In the genomic region with DNA sequence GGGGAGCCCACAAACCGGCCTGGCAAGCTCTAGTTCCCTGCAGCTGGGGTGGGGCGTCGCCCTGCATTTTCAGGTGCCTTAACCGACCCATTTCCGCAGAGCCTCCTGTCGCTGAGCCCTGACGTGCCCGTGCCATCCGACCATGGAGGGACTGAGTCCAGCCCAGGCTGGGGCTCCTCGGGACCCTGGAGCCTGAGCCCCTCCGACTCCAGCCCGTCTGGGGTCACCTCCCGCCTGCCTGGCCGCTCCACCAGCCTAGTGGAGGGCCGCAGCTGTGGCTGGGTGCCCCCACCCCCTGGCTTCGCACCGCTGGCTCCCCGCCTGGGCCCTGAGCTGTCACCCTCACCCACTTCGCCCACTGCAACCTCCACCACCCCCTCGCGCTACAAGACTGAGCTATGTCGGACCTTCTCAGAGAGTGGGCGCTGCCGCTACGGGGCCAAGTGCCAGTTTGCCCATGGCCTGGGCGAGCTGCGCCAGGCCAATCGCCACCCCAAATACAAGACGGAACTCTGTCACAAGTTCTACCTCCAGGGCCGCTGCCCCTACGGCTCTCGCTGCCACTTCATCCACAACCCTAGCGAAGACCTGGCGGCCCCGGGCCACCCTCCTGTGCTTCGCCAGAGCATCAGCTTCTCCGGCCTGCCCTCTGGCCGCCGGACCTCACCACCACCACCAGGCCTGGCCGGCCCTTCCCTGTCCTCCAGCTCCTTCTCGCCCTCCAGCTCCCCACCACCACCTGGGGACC, we compare ENCODE assay signal across 1 cellular context.
A peak's percentile ranks its signal among the peaks of the same experiment; 100 is the strongest.
TF ChIP-seq lines count a peak whose summit lies in the region.

No MANE protein-coding gene starts in this region.

TF ChIP-seq in K562, 482 proteins besides CTCF, POLR2A, EP300 and RAD21 (continued from another document and continues in another):
- TF ChIP-seq, protein P1, sequence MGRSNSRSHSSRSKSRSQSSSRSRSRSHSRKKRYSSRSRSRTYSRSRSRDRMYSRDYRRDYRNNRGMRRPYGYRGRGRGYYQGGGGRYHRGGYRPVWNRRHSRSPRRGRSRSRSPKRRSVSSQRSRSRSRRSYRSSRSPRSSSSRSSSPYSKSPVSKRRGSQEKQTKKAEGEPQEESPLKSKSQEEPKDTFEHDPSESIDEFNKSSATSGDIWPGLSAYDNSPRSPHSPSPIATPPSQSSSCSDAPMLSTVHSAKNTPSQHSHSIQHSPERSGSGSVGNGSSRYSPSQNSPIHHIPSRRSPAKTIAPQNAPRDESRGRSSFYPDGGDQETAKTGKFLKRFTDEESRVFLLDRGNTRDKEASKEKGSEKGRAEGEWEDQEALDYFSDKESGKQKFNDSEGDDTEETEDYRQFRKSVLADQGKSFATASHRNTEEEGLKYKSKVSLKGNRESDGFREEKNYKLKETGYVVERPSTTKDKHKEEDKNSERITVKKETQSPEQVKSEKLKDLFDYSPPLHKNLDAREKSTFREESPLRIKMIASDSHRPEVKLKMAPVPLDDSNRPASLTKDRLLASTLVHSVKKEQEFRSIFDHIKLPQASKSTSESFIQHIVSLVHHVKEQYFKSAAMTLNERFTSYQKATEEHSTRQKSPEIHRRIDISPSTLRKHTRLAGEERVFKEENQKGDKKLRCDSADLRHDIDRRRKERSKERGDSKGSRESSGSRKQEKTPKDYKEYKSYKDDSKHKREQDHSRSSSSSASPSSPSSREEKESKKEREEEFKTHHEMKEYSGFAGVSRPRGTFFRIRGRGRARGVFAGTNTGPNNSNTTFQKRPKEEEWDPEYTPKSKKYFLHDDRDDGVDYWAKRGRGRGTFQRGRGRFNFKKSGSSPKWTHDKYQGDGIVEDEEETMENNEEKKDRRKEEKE (IDR thresholded peaks at IDR 0.05; ENCODE audit: borderline replicate concordance in 1 of 2, control insufficient read depth in 1 of 2, low read depth in 2 of 2, low read length in 1 of 2): no peak
- TF ChIP-seq EGR1 (conservative IDR thresholded peaks at IDR 0.05) (peak; percentile 28; the same call in 1 of the 2 replicates), POLR3G (IDR thresholded peaks at IDR 0.05; ENCODE audit: extremely low read depth, insufficient read length, insufficient replicate concordance) (no peak), ZSCAN32 (CRISPR knock-in tag; IDR thresholded peaks at IDR 0.05) (0 out of 2 replicates have a peak, but pooled peaks have one; percentile 9), BRF2 (IDR thresholded peaks at IDR 0.05; ENCODE audit: borderline replicate concordance, insufficient read depth, insufficient read length) (no peak), ZNF134 (CRISPR knock-in tag; conservative IDR thresholded peaks at IDR 0.05) (no peak), NFXL1 (CRISPR knock-in tag; IDR thresholded peaks at IDR 0.05) (no peak), RREB1 (CRISPR knock-in tag; IDR thresholded peaks at IDR 0.05) (no peak), CBFB (CRISPR knock-in tag; IDR thresholded peaks at IDR 0.05) (no peak), ZBTB33 (CRISPR knock-in tag; IDR thresholded peaks at IDR 0.05) (peak; percentile 22; the same call in 1 of the 2 replicates), ZNF717 (CRISPR knock-in tag; IDR thresholded peaks at IDR 0.05) (no peak), MTA3 (IDR thresholded peaks at IDR 0.05; ENCODE audit: borderline replicate concordance) (no peak), ETS2 (tag; IDR thresholded peaks at IDR 0.05; ENCODE audit: borderline replicate concordance, poor library complexity, severe bottlenecking) (no peak), PBX2 (CRISPR knock-in tag; IDR thresholded peaks at IDR 0.05; ENCODE audit: low read depth) (no peak), PBX2 (tag; conservative IDR thresholded peaks at IDR 0.05; ENCODE audit: low read depth) (no peak), HMGN3 (IDR thresholded peaks at IDR 0.05; ENCODE audit: borderline replicate concordance, extremely low read depth, insufficient read length, low read depth, low read length) (peak; percentile 56), CBFA2T2 (conservative IDR thresholded peaks at IDR 0.05) (no peak), EWSR1 (IDR thresholded peaks at IDR 0.05; ENCODE audit: borderline replicate concordance, low read depth, partially characterized antibody) (no peak), HSF4 (CRISPR knock-in tag; IDR thresholded peaks at IDR 0.05; ENCODE audit: borderline replicate concordance) (no peak), CREB1 (IDR thresholded peaks at IDR 0.05) (no peak), CREB1 (CRISPR knock-in tag; IDR thresholded peaks at IDR 0.05) (0 out of 2 replicates have a peak, but pooled peaks have one; percentile 9), FOXM1 (IDR thresholded peaks at IDR 0.05; ENCODE audit: low read depth) (no peak), FOXM1 (CRISPR knock-in tag; IDR thresholded peaks at IDR 0.05; ENCODE audit: low read depth) (peak; percentile 65; the same call in 1 of the 2 replicates), POLR2G (IDR thresholded peaks at IDR 0.05; ENCODE audit: low read depth, low read length) (peak; percentile 82), SIRT6 (IDR thresholded peaks at IDR 0.05; ENCODE audit: low read depth, low read length) (no peak), MAFG (tag; conservative IDR thresholded peaks at IDR 0.05) (no peak), HNRNPK (IDR thresholded peaks at IDR 0.05; ENCODE audit: low read depth, low read length, poor library complexity, severe bottlenecking) (no peak), RCOR1 (IDR thresholded peaks at IDR 0.05; ENCODE audit: borderline replicate concordance in 1 of 2, low read depth in 2 of 2, low read length in 2 of 2) (no peak), MXI1 (IDR thresholded peaks at IDR 0.05; ENCODE audit: low read depth, low read length) (no peak), ZNF184 (CRISPR knock-in tag; IDR thresholded peaks at IDR 0.05) (no peak), BDP1 (IDR thresholded peaks at IDR 0.05; ENCODE audit: insufficient read depth, insufficient read length) (no peak), FOSL1 (tag; conservative IDR thresholded peaks at IDR 0.05) (no peak), ZFX (CRISPR knock-in tag; IDR thresholded peaks at IDR 0.05) (0 out of 2 replicates have a peak, but pooled peaks have one; percentile 3), MECOM (CRISPR knock-in tag; IDR thresholded peaks at IDR 0.05) (no peak)
- TF ChIP-seq, protein P2, sequence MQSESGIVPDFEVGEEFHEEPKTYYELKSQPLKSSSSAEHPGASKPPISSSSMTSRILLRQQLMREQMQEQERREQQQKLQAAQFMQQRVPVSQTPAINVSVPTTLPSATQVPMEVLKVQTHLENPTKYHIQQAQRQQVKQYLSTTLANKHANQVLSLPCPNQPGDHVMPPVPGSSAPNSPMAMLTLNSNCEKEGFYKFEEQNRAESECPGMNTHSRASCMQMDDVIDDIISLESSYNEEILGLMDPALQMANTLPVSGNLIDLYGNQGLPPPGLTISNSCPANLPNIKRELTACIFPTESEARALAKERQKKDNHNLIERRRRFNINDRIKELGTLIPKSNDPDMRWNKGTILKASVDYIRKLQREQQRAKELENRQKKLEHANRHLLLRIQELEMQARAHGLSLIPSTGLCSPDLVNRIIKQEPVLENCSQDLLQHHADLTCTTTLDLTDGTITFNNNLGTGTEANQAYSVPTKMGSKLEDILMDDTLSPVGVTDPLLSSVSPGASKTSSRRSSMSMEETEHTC (IDR thresholded peaks at IDR 0.05): no peak
- TF ChIP-seq, protein P3, sequence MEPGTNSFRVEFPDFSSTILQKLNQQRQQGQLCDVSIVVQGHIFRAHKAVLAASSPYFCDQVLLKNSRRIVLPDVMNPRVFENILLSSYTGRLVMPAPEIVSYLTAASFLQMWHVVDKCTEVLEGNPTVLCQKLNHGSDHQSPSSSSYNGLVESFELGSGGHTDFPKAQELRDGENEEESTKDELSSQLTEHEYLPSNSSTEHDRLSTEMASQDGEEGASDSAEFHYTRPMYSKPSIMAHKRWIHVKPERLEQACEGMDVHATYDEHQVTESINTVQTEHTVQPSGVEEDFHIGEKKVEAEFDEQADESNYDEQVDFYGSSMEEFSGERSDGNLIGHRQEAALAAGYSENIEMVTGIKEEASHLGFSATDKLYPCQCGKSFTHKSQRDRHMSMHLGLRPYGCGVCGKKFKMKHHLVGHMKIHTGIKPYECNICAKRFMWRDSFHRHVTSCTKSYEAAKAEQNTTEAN (CRISPR knock-in tag; IDR thresholded peaks at IDR 0.05): no peak
- TF ChIP-seq, protein P4, sequence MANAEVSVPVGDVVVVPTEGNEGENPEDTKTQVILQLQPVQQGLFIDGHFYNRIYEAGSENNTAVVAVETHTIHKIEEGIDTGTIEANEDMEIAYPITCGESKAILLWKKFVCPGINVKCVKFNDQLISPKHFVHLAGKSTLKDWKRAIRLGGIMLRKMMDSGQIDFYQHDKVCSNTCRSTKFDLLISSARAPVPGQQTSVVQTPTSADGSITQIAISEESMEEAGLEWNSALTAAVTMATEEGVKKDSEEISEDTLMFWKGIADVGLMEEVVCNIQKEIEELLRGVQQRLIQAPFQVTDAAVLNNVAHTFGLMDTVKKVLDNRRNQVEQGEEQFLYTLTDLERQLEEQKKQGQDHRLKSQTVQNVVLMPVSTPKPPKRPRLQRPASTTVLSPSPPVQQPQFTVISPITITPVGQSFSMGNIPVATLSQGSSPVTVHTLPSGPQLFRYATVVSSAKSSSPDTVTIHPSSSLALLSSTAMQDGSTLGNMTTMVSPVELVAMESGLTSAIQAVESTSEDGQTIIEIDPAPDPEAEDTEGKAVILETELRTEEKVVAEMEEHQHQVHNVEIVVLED (CRISPR knock-in tag; IDR thresholded peaks at IDR 0.05): no peak
